ENCODE assay signal across 11 cellular contexts in genomic region chr5:145562931-145563330, GRCh38.
"Had no signal": no experiment of that assay in that cellular context is flagged by ENCODE, and none has a peak within 500 bp of the region (broad histone marks: within the 10 kb centered on the region; RNA-seq: fewer than 3 reads in every experiment).

No MANE protein-coding gene starts in this region.

- H3K4me3 ChIP-seq: colonic mucosa, hepatocyte, left lung, tibial artery had no signal

- H3K4me1 ChIP-seq: colonic mucosa, left lung, tibial artery had no signal

- H3K27me3 ChIP-seq: colonic mucosa, hepatocyte, left lung, tibial artery had no signal

- H3K9me3 ChIP-seq: colonic mucosa, tibial artery had no signal

- H3K36me3 ChIP-seq: colonic mucosa, left lung, tibial artery, WERI-Rb-1 had no signal

- ATAC-seq: activated CD8-positive, alpha-beta memory T cell treated with anti-CD3 and anti-CD28 coated beads, Interleukin-2, amount 10 ng/mL, durations not matched to agents 7 days and 5 days; left lung had no signal

- H3K27ac ChIP-seq: colonic mucosa, hepatocyte, left lung, tibial artery, WERI-Rb-1 had no signal

- DNase-seq: activated CD4-positive, alpha-beta memory T cell treated with anti-CD3 and anti-CD28 coated beads for 36 hours; activated CD8-positive, alpha-beta memory T cell treated with anti-CD3 and anti-CD28 coated beads, Interleukin-2, amount 10 ng/mL, durations not matched to agents 7 days and 5 days; central memory CD4-positive, alpha-beta T cell; colonic mucosa; kidney; left lung; stimulated activated naive CD4-positive, alpha-beta T cell treated with Interleukin-2 at 50 U/mL for 16 hours; substantia nigra; tibial artery; WERI-Rb-1 had no signal
